16 cellular contexts compared by ENCODE assay signal in genomic region chr21:15279484-15279883, GRCh38.
DNase-seq lines count a peak whose midpoint lies in the region; ATAC-seq and TF ChIP-seq lines count a peak whose summit lies in the region.
"Had no signal": no experiment of that assay in that cellular context is flagged by ENCODE, and none has a peak within 500 bp of the region (broad histone marks: within the 10 kb centered on the region; RNA-seq: fewer than 3 reads in every experiment).

No MANE protein-coding gene starts in this region.

- H3K27ac ChIP-seq in RWPE1 (no peak overlapping the region), tibial artery (no peak overlapping the region), WERI-Rb-1 (no peak overlapping the region)
- H3K27ac ChIP-seq: BLaER1 treated with 17β-estradiol and CSF1 and Interleukin-3, amounts not matched to agents 10 nM and 100 nM; GM23248 had no signal

- H3K27me3 ChIP-seq in skeletal muscle satellite cell (ENCODE audit: control insufficient read depth, insufficient read depth, low read length) (no peaks in the 10 kb centered on the region), tibial artery (no peaks in the 10 kb centered on the region), WERI-Rb-1 (ENCODE audit: insufficient read depth, low read depth, severe bottlenecking) (no peaks in the 10 kb centered on the region)
- H3K27me3 ChIP-seq: BLaER1 treated with 17β-estradiol and CSF1 and Interleukin-3, amounts not matched to agents 10 nM and 100 nM had no signal

- no peaks in the 10 kb centered on the region for H3K36me3 ChIP-seq in skeletal muscle satellite cell (ENCODE audit: insufficient read depth, low read length)
- no peaks in the 10 kb centered on the region for H3K36me3 ChIP-seq in tibial artery
- H3K36me3 ChIP-seq in WERI-Rb-1: no peaks in the 10 kb centered on the region
- H3K36me3 ChIP-seq: BLaER1 treated with 17β-estradiol and CSF1 and Interleukin-3, amounts not matched to agents 10 nM and 100 nM had no signal

- POLR2A ChIA-PET in RWPE1 (lab: Yijun Ruan, JAX; ENCODE audit: low non-redundant PET): no interaction called here

- H3K4me3 ChIP-seq in epithelial cell of esophagus (ENCODE audit: low read length): no peak overlapping the region
- no peak overlapping the region for H3K4me3 ChIP-seq in skeletal muscle satellite cell (ENCODE audit: low read length)
- no peak overlapping the region for H3K4me3 ChIP-seq in tibial artery
- H3K4me3 ChIP-seq in WERI-Rb-1 (ENCODE audit: low read depth, low read length): no peak overlapping the region
- H3K4me3 ChIP-seq: BLaER1 treated with 17β-estradiol and CSF1 and Interleukin-3, amounts not matched to agents 10 nM and 100 nM; GM23248; K562 had no signal

- no peak for ATAC-seq in HG03097 (IDR thresholded peaks at IDR 0.05; ENCODE audit: low FRiP score, unreplicated experiment)
- ATAC-seq: CD8-positive, alpha-beta T cell; HCT116; K562 had no signal

- peak overlapping the region; percentile 49 for H3K4me2 ChIP-seq in skeletal muscle satellite cell (ENCODE audit: low read length)
- H3K4me2 ChIP-seq: BLaER1 treated with 17β-estradiol and CSF1 and Interleukin-3, amounts not matched to agents 10 nM and 100 nM had no signal

- H3K9me3 ChIP-seq in skeletal muscle satellite cell (replicated peaks; ENCODE audit: low read length) (no peaks in the 10 kb centered on the region), tibial artery (peaks cover 0 to 4% (median 0%) of the 10 kb centered on the region in 3 donors), WERI-Rb-1 (ENCODE audit: severe bottlenecking) (no peaks in the 10 kb centered on the region)

- DNase-seq in HCEC 1CT (peak; percentile 30), RWPE1 (ENCODE audit: low spot score) (peak; percentile 11), epithelial cell of esophagus (ENCODE audit: low read depth) (peak; percentile 16), tibial artery (no peak), WERI-Rb-1 (no peak)
- DNase-seq: Calu3; CD8-positive, alpha-beta T cell; DMS79 treated with DMSO at 0.1 percent for 48 hours; GM23248; HFFc6; IMR-90 had no signal

- H3K9ac ChIP-seq in skeletal muscle satellite cell (ENCODE audit: low read depth, low read length): no peak overlapping the region
- H3K9ac ChIP-seq: BLaER1 treated with 17β-estradiol and CSF1 and Interleukin-3, amounts not matched to agents 10 nM and 100 nM; GM23248 had no signal

- peaks cover 13% of the 10 kb centered on the region for H3K4me1 ChIP-seq in skeletal muscle satellite cell (ENCODE audit: control insufficient read depth, insufficient read depth, low read length)
- no peaks in the 10 kb centered on the region for H3K4me1 ChIP-seq in tibial artery
- H3K4me1 ChIP-seq: BLaER1 treated with 17β-estradiol and CSF1 and Interleukin-3, amounts not matched to agents 10 nM and 100 nM had no signal

- TF ChIP-seq CTCF in RWPE1 (conservative IDR thresholded peaks at IDR 0.05; ENCODE audit: low read depth) (no peak), epithelial cell of esophagus (IDR thresholded peaks at IDR 0.05; ENCODE audit: insufficient read depth, low read depth, low read length, missing control alignments) (no peak), tibial artery (IDR thresholded peaks at IDR 0.05) (no peak), WERI-Rb-1 (IDR thresholded peaks at IDR 0.05; ENCODE audit: low read depth, low read length) (no peak)

- intact Hi-C loops in tibial artery (cut with DNase I; ENCODE audit: low total_unique reads): no loop called here

- CTCF ChIA-PET in RWPE1 (lab: Yijun Ruan, JAX): no interaction called here

Comparison
In these comparisons a context has a peak if more than half of its experiments do, and no peak if none do; other contexts are left out.
1. DNase-seq: peak in HCEC 1CT (single experiment), RWPE1 (single experiment) and epithelial cell of esophagus (single experiment); none in tibial artery (0 of 2) and WERI-Rb-1 (single experiment).